8 cellular contexts compared by ENCODE assay signal in the genomic region with DNA sequence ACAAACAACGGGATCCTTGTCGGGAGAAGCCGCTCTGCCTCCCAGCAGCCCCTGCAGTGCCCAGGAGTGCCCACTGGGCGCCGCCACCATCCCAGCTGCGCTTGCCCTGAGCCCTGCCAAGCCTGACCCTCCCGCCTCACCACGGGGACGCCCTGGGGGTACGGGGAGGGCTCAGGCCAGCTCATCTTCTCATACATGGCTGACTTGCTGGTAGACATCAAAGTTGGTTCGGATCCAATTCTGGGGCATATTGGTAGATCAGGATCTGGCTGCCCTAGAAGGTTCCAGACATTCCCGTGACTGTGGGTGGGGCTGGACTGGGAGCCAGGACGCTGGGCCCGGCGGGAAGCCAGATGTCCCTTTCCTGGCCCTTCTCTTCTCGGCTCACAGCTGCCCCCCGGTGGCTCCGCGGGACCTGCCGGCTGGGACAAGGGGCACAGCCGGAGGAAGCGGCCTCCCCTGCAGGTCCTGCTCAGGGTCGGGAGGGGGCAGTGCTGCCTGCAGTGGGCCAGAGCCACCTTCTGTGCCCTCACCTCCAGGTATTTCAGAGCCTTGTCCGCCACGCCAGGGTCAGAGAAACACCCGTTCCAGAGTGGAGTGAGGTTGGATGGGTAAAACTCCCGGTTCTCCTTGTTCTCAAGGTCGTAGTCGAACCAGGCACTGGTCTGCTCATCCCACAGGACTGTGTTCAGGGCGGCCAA. TPM values are rescaled to one million over a fixed set of nuclear protein-coding genes. Genes with fewer than 3 reads are reported as not detected.
DNase-seq lines count a peak whose midpoint lies in the region; ATAC-seq and TF ChIP-seq lines count a peak whose summit lies in the region.

No MANE protein-coding gene starts in this region.

- H3K27ac ChIP-seq in adrenal gland, result peak overlapping the region in 4 of 5 donors; percentile 49 to 86 (median 59)
- H3K27ac ChIP-seq in heart left ventricle, result peak overlapping the region in 11 of 12 donors; percentile 54 to 82 (median 74)
- peak overlapping the region; percentile 76 to 89 (median 88) for H3K27ac ChIP-seq in tibial nerve

- H3K4me3 ChIP-seq in adrenal gland (peak overlapping the region in 2 of 4 donors; percentile 42 to 57), heart left ventricle (peak overlapping the region in 11 of 12 donors; percentile 28 to 56 (median 51)), tibial nerve (peak overlapping the region; percentile 26 to 50 (median 32))

- intact Hi-C loops in adrenal gland (cut with DNase I) (loop anchor here (5.0 kb wide), 1 partner anchor 267 kb away; the partner anchor contains the start of gene UPK2 (in 2 of the 2)), heart left ventricle (cut with DNase I) (loop anchor here (1.0 to 10.0 kb wide), 12 partner anchors 75 to 267 kb away; partner anchors contain the start of genes UPK2 (in 9 of the 10) and DDX6 (in 4 of the 10))

- whole genome bisulfite sequencing in adrenal gland, 4 donors, result 0 to 9% (median 5%) methylated on average over 10 to 30 of the region's 30 CpGs
- 5 to 10% (median 7%) methylated on average over 16 to 30 of the region's 30 CpGs for WGBS in heart left ventricle, 4 donors
- 11% methylated on average over 15 of the region's 30 CpGs; no CpG with 5 or more reads in 1 of the 2 donors for WGBS in tibial nerve, 2 donors

- ATAC-seq in HG02610 (IDR thresholded peaks at IDR 0.05; ENCODE audit: unreplicated experiment) (peak; percentile 82), heart left ventricle (peak; percentile 95 to 97 (median 96))

- no peaks in the 10 kb centered on the region for H3K36me3 ChIP-seq in adrenal gland (replicated peaks in 1 of 2)
- no peaks in the 10 kb centered on the region for H3K36me3 ChIP-seq in heart left ventricle
- H3K36me3 ChIP-seq in tibial nerve, result no peaks in the 10 kb centered on the region

- TF ChIP-seq EP300 in tibial nerve (IDR thresholded peaks at IDR 0.05), result peak; percentile 79 to 87

- H3K9me3 ChIP-seq in adrenal gland (replicated peaks in 1 of 3), result no peaks in the 10 kb centered on the region
- H3K9me3 ChIP-seq in heart left ventricle, result no peaks in the 10 kb centered on the region
- no peaks in the 10 kb centered on the region for H3K9me3 ChIP-seq in tibial nerve

- H3K27me3 ChIP-seq in adrenal gland (no peaks in the 10 kb centered on the region), heart left ventricle (no peaks in the 10 kb centered on the region), tibial nerve (no peaks in the 10 kb centered on the region)

- TF ChIP-seq POLR2A in adrenal gland (IDR thresholded peaks at IDR 0.05) (no peak), heart left ventricle (IDR thresholded peaks at IDR 0.05) (no peak), tibial nerve (IDR thresholded peaks at IDR 0.05) (peak in 1 of 2 donors; percentile 12)

- DNase-seq in GM03348 (ENCODE audit: low spot score) (peak; percentile 98), NCI-H1105 (lab: John Stamatoyannopoulos, UW) (peak; percentile 98), SW480 (ENCODE audit: low spot score) (peak; percentile 94), adrenal gland (peak; percentile 83 to 98 (median 94)), heart left ventricle (peak; percentile 88 to 97 (median 95)), pons (ENCODE audit: low spot score) (peak; percentile 93), tibial nerve (ENCODE audit: low spot score in 2 of 2) (peak; percentile 69 to 88)

- peak; percentile 63 to 96 (median 90) for TF ChIP-seq CTCF in adrenal gland (IDR thresholded peaks at IDR 0.05)
- peak; percentile 65 to 91 (median 86) for TF ChIP-seq CTCF in heart left ventricle (IDR thresholded peaks at IDR 0.05)
- peak; percentile 67 to 97 (median 91) for TF ChIP-seq CTCF in tibial nerve (IDR thresholded peaks at IDR 0.05)

- H3K4me1 ChIP-seq in adrenal gland (replicated peaks in 1 of 2) (peaks cover 10 to 12% of the 10 kb centered on the region in 2 donors), heart left ventricle (peaks cover 0 to 30% (median 8%) of the 10 kb centered on the region in 12 donors), tibial nerve (peaks cover 0 to 38% (median 11%) of the 10 kb centered on the region in 4 donors)

RNA-seq across cellular contexts. Expression of gene TREH, which starts 10.6 kb away (rescaled TPM):
- total RNA-seq in adrenal gland, result not detected
- polyA plus RNA-seq in adrenal gland, result 1 to 10 TPM in 2 of 3 donors, not detected in 1; 3.0 to 5.1 TPM
- not detected for total RNA-seq in heart left ventricle
- polyA plus RNA-seq in heart left ventricle, result 1 to 10 TPM in 1 of 2 donors, under 1 TPM in 1; 0.17 to 1.7 TPM
- not detected for total RNA-seq in tibial nerve
